26 cellular contexts compared by ENCODE assay signal in the genomic region with DNA sequence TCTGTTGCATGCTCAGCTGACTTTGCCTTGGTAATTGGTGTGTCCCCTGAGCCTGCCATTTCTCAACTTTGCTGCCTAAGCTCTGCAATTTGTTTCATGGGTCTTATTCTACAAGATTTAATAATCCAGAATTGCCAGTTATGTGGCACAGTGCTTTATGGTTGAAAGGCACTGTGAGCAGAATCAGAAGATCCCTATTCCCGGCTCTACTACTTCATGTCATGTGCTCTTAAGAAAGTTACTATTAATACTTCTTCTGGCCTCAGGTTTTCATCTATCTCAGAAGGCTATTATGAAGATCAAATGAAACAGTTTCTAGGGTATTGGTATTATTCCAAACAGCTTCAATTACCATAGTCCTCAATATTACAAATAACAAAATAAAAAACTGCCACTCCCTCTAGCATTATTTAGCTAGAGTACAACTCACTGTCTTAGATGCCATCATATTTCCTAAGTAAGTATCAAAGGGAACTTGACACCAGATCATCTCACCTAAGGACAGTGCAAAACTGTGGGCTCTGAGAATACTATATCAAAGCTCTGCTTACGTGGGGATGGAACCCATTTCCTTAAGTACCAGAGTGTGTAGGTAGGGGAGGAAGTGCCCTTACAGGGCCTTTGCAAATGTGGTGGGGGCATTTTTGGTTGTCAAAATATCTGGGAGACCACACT.
"Had no signal": no experiment of that assay in that cellular context is flagged by ENCODE, and none has a peak within 500 bp of the region (broad histone marks: within the 10 kb centered on the region; RNA-seq: fewer than 3 reads in every experiment).

No MANE protein-coding gene starts in this region.

- H3K27ac Mint-ChIP-seq: naive thymus-derived CD8-positive, alpha-beta T cell; nephron; stimulated activated effector memory CD8-positive, alpha-beta T cell treated with anti-CD3 and anti-CD28 coated beads, Interleukin-12 subunit alpha, Interleukin-12 subunit beta, amount 100 ng/mL, for 72 hours; stimulated activated naive CD8-positive, alpha-beta T cell treated with anti-CD3 and anti-CD28 coated beads, Interleukin-15, Interleukin-2, amounts not matched to agents 100 ng/mL and 50 ng/mL, for 24 hours had no signal

- H3K36me3 ChIP-seq: heart right ventricle, lower lobe of right lung, pancreas, prostate gland, spleen, suprapubic skin, thoracic aorta, tibial artery, upper lobe of right lung had no signal

- ATAC-seq: lower lobe of right lung; naive thymus-derived CD8-positive, alpha-beta T cell; pancreas; sciatic nerve; stimulated activated effector memory CD8-positive, alpha-beta T cell treated with anti-CD3 and anti-CD28 coated beads, Interleukin-12 subunit alpha, Interleukin-12 subunit beta, amount 100 ng/mL, for 72 hours; upper lobe of right lung had no signal

- H3K27me3 ChIP-seq: heart right ventricle, hepatocyte, pancreas, spleen, suprapubic skin, tibial artery, upper lobe of right lung had no signal

- H3K27me3 Mint-ChIP-seq: stimulated activated naive CD8-positive, alpha-beta T cell treated with anti-CD3 and anti-CD28 coated beads, Interleukin-15, Interleukin-2, amounts not matched to agents 100 ng/mL and 50 ng/mL, for 24 hours had no signal

- H3K4me3 Mint-ChIP-seq: naive thymus-derived CD8-positive, alpha-beta T cell; nephron; neural crest cell; stimulated activated effector memory CD8-positive, alpha-beta T cell treated with anti-CD3 and anti-CD28 coated beads, Interleukin-12 subunit alpha, Interleukin-12 subunit beta, amount 100 ng/mL, for 72 hours; stimulated activated naive CD8-positive, alpha-beta T cell treated with anti-CD3 and anti-CD28 coated beads, Interleukin-15, Interleukin-2, amounts not matched to agents 100 ng/mL and 50 ng/mL, for 24 hours had no signal

- H3K36me3 Mint-ChIP-seq: naive thymus-derived CD8-positive, alpha-beta T cell; stimulated activated effector memory CD8-positive, alpha-beta T cell treated with anti-CD3 and anti-CD28 coated beads, Interleukin-12 subunit alpha, Interleukin-12 subunit beta, amount 100 ng/mL, for 72 hours had no signal

- H3K9me3 Mint-ChIP-seq: nephron; neural crest cell; stimulated activated effector memory CD8-positive, alpha-beta T cell treated with anti-CD3 and anti-CD28 coated beads, Interleukin-12 subunit alpha, Interleukin-12 subunit beta, amount 100 ng/mL, for 72 hours; stimulated activated naive CD8-positive, alpha-beta T cell treated with anti-CD3 and anti-CD28 coated beads, Interleukin-15, Interleukin-2, amounts not matched to agents 100 ng/mL and 50 ng/mL, for 24 hours had no signal

- H3K4me1 ChIP-seq: pancreas, prostate gland, spleen had no signal

- H3K27ac ChIP-seq: hepatocyte, lower lobe of right lung, pancreas, prostate gland, spleen, suprapubic skin, thoracic aorta, tibial artery, upper lobe of right lung had no signal

- H3K9me3 ChIP-seq: heart right ventricle, lower lobe of right lung, pancreas, prostate gland, spleen, suprapubic skin, thoracic aorta, tibial artery, upper lobe of right lung had no signal

- H3K4me1 Mint-ChIP-seq: stimulated activated effector memory CD8-positive, alpha-beta T cell treated with anti-CD3 and anti-CD28 coated beads, Interleukin-12 subunit alpha, Interleukin-12 subunit beta, amount 100 ng/mL, for 72 hours had no signal

- H3K4me3 ChIP-seq: heart right ventricle, hepatocyte, lower lobe of right lung, pancreas, prostate gland, spleen, suprapubic skin, thoracic aorta, tibial artery, upper lobe of right lung had no signal

- DNase-seq: glutamatergic neuron; heart right ventricle; kidney; lower lobe of right lung; mammary epithelial cell; mesendoderm; naive thymus-derived CD8-positive, alpha-beta T cell; nucleus accumbens; pancreas; posterior cingulate gyrus; small intestine; spleen; stimulated activated CD4-positive, alpha-beta T cell treated with anti-CD3 and anti-CD28 coated beads, Interleukin-4, amount 100 ng/mL, for 24 hours; stimulated activated naive CD4-positive, alpha-beta T cell; tibial artery; trophoblast cell; upper lobe of right lung had no signal
